In genomic region chr16:70402916-70403659, GRCh38 we compare ENCODE assay signal across 1 cellular context.
TF ChIP-seq lines count a peak whose summit lies in the region.

No MANE protein-coding gene starts in this region.

TF ChIP-seq in H1, 55 proteins besides CTCF, POLR2A, EP300 and RAD21:
- TF ChIP-seq, protein P1, sequence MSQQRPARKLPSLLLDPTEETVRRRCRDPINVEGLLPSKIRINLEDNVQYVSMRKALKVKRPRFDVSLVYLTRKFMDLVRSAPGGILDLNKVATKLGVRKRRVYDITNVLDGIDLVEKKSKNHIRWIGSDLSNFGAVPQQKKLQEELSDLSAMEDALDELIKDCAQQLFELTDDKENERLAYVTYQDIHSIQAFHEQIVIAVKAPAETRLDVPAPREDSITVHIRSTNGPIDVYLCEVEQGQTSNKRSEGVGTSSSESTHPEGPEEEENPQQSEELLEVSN (IDR thresholded peaks at IDR 0.05), result no peak
- peak; percentile 34; the same call in 1 of the 2 replicates for TF ChIP-seq CEBPB (IDR thresholded peaks at IDR 0.05; ENCODE audit: low read depth, low read length)
